Comparison of ENCODE assay signal across 28 cellular contexts in the genomic region with DNA sequence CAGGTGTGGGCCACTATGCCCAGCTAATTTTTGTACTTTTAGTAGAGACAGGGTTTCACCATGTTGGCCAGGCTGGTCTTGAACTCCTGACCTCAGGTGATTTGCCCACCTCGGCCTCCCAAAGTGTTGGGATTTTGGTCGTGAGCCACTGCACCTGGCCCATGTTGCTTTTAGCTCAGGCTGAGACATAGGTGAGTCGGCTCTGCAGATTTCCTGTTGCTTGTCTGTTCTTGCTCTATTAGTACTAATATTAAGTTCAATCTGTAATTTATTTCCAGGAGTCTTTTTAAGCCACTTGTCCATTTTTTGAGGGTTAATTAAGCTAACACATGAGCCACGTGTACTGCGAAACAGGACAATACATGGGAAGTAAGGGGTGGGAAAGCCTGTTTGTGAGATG. TPM values are rescaled to one million over a fixed set of nuclear protein-coding genes. Genes with fewer than 3 reads are reported as not detected.
DNase-seq lines count a peak whose midpoint lies in the region; FAIRE-seq and TF ChIP-seq lines count a peak whose summit lies in the region.
"Had no signal": no experiment of that assay in that cellular context is flagged by ENCODE, and none has a peak within 500 bp of the region (broad histone marks: within the 10 kb centered on the region; RNA-seq: fewer than 3 reads in every experiment).

No MANE protein-coding gene starts in this region.

- no peak overlapping the region for H3K27ac ChIP-seq in PC-9
- no peak overlapping the region for H3K27ac ChIP-seq in keratinocyte (ENCODE audit: control insufficient read depth, insufficient read depth, low read length)
- H3K27ac ChIP-seq: BLaER1 had no signal

- H3K9me2 ChIP-seq in PC-9 (ENCODE audit: insufficient read depth), result no peaks in the 10 kb centered on the region

- peaks cover 1% of the 10 kb centered on the region for H3F3A ChIP-seq in PC-9 (ENCODE audit: insufficient read depth, low read depth)

- DNase-seq in PC-9 (no peak), bronchial epithelial cell (ENCODE audit: low read depth) (peak; percentile 64), epithelial cell of esophagus (ENCODE audit: low read depth) (peak; percentile 59), keratinocyte (ENCODE audit: low read depth, low spot score) (no peak), inferior parietal cortex (ENCODE audit: extremely low spot score) (no peak), KBM-7 (no peak)
- DNase-seq in activated naive CD4-positive, alpha-beta T cell treated with Interleukin-2 at 50 U/mL for 16 hours, result no peak
- DNase-seq: 8988T; ACHN; BE2C; C1 segment of cervical spinal cord; CD4-positive, alpha-beta memory T cell; CD4-positive, CD25-positive, alpha-beta regulatory T cell; CD8-positive, alpha-beta memory T cell; COR-L47; DMS 273 treated with DMSO at 0.1 percent for 48 hours; DMS153; DMS53; DMS79; DND-41; EL; GDM1 had no signal

- H3K36me3 ChIP-seq in PC-9 (ENCODE audit: low read depth) (no peaks in the 10 kb centered on the region), bronchial epithelial cell (ENCODE audit: control insufficient read depth, insufficient read depth, low read length) (no peaks in the 10 kb centered on the region), keratinocyte (ENCODE audit: control insufficient read depth in 2 of 2, extremely low read depth in 1 of 2, insufficient read depth in 2 of 2, low read length in 2 of 2) (no peaks in the 10 kb centered on the region)
- H3K36me3 ChIP-seq: BE2C, BLaER1 had no signal

- no peaks in the 10 kb centered on the region for H4K20me1 ChIP-seq in PC-9 (ENCODE audit: insufficient read depth)
- no peaks in the 10 kb centered on the region for H4K20me1 ChIP-seq in keratinocyte (ENCODE audit: control insufficient read depth, extremely low read depth, insufficient read depth, low read length)
- H4K20me1 ChIP-seq: BLaER1 had no signal

- CTCF ChIA-PET in PC-9 (lab: Charles Lee), result interaction anchor here (0.6 kb wide), 3 partner anchors 63 to 504 kb away, joined by 3 to 4 read pairs (median 4); no protein-coding TSS in a partner anchor

- FAIRE-seq in bronchial epithelial cell (lab: Jason Lieb, UNC), result no peak
- FAIRE-seq in keratinocyte (lab: Jason Lieb, UNC), result no peak
- FAIRE-seq: A204.1, GM12878, GM12892, GM18507 had no signal

- no peak for TF ChIP-seq CTCF in PC-9 (conservative IDR thresholded peaks at IDR 0.05)
- TF ChIP-seq CTCF in bronchial epithelial cell (IDR thresholded peaks at IDR 0.05; ENCODE audit: insufficient read depth, low read length, severe bottlenecking), result no peak
- no peak for TF ChIP-seq CTCF in epithelial cell of esophagus (IDR thresholded peaks at IDR 0.05; ENCODE audit: insufficient read depth, low read depth, low read length, missing control alignments)
- no peak for TF ChIP-seq CTCF in keratinocyte (optimal IDR thresholded peaks at IDR 0.05 in 1 of 3, IDR thresholded peaks at IDR 0.05 in 1 of 3, conservative IDR thresholded peaks at IDR 0.05 in 1 of 3; ENCODE audit: extremely low read depth in 1 of 3, insufficient read depth in 2 of 3, low read length in 3 of 3)

- BruUV-seq in PC-9 (replicated peaks; lab: Mats Ljungman, UMichigan), result no TSS peak

- POLR2A ChIA-PET in PC-9 (lab: Charles Lee; ENCODE audit: unreplicated experiment), result no interaction called here

- H3K4me2 ChIP-seq in PC-9 (no peak overlapping the region), keratinocyte (ENCODE audit: control insufficient read depth, extremely low read depth, insufficient read depth, low read depth, low read length) (peak overlapping the region; percentile 0)
- H3K4me2 ChIP-seq: BLaER1 had no signal

- H3K9ac ChIP-seq in keratinocyte (ENCODE audit: control insufficient read depth, extremely low read depth, insufficient read depth, low read length), result no peak overlapping the region
- H3K9ac ChIP-seq: BLaER1 had no signal

- H3K79me2 ChIP-seq in PC-9 (ENCODE audit: low read depth) (no peaks in the 10 kb centered on the region), keratinocyte (ENCODE audit: control insufficient read depth, insufficient read depth, low read length) (no peaks in the 10 kb centered on the region)

- intact Hi-C loops in PC-9 (cut with micrococcal nuclease; ENCODE audit: unreplicated experiment), result no loop called here

- in situ Hi-C loops in KBM-7 (cut with MboI; ENCODE audit: low pct_unique_long_range_greater_than_20kb, low sequenced_read_pairs), result loop anchor here (25.0 kb wide), 3 partner anchors 259 to 709 kb away; partner anchors contain the start of gene MYO10

- dilution Hi-C loops in keratinocyte (cut with MboI; ENCODE audit: extremely low pct_ligation_motif_present, low sequenced_read_pairs), result loop anchor here (10.0 kb wide), 1 partner anchor 401 kb away; no protein-coding TSS in a partner anchor

- H3K4me3 ChIP-seq in PC-9, result no peak overlapping the region
- no peak overlapping the region for H3K4me3 ChIP-seq in bronchial epithelial cell (ENCODE audit: low read depth, low read length)
- no peak overlapping the region for H3K4me3 ChIP-seq in epithelial cell of esophagus (ENCODE audit: low read length)
- H3K4me3 ChIP-seq in keratinocyte (ENCODE audit: control insufficient read depth in 2 of 3, extremely low read depth in 1 of 3, insufficient read depth in 2 of 3, low read depth in 1 of 3, low read length in 3 of 3), result no peak overlapping the region
- H3K4me3 ChIP-seq: BLaER1, GM12878 had no signal

- peaks cover 5% of the 10 kb centered on the region for H3K4me1 ChIP-seq in PC-9 (replicated peaks; ENCODE audit: insufficient read depth)
- peaks cover 12% of the 10 kb centered on the region for H3K4me1 ChIP-seq in keratinocyte (ENCODE audit: control insufficient read depth, extremely low read depth, insufficient read depth, low read length)
- H3K4me1 ChIP-seq: BE2C had no signal

- H2AFZ ChIP-seq in PC-9, result 0 out of 2 replicates have a peak overlapping the region, but pooled peaks have one; percentile 5
- H2AFZ ChIP-seq in keratinocyte (ENCODE audit: control insufficient read depth, low read length), result no peak overlapping the region

- H3K9me1 ChIP-seq in keratinocyte (ENCODE audit: control insufficient read depth, extremely low read depth, insufficient read depth, low read length), result no peaks in the 10 kb centered on the region

- H3K27me3 ChIP-seq in PC-9 (ENCODE audit: insufficient read depth, low read depth), result no peaks in the 10 kb centered on the region
- no peaks in the 10 kb centered on the region for H3K27me3 ChIP-seq in bronchial epithelial cell (ENCODE audit: control insufficient read depth, insufficient read depth, low read length)
- no peaks in the 10 kb centered on the region for H3K27me3 ChIP-seq in keratinocyte (ENCODE audit: control insufficient read depth, extremely low read depth, insufficient read depth, low read length)
- H3K27me3 ChIP-seq: BLaER1 had no signal

- peaks cover 8% of the 10 kb centered on the region; the same call in 1 of the 2 replicates for H3K9me3 ChIP-seq in PC-9 (ENCODE audit: insufficient read depth, low read depth)
- no peaks in the 10 kb centered on the region for H3K9me3 ChIP-seq in keratinocyte (ENCODE audit: control insufficient read depth, low read depth, low read length)
- H3K9me3 ChIP-seq: BE2C had no signal

RNA-seq across cellular contexts. Expression of gene BASP1, which starts 21.4 kb away (rescaled TPM):
- total RNA-seq in PC-9 (2021) (not detected in 2 replicates), bronchial epithelial cell (78.7 and 80.4 TPM in 2 replicates)
- 112 to 155 TPM (median 127 TPM) in 3 replicates for polyA plus RNA-seq in keratinocyte
- 7.3 TPM for polyA plus RNA-seq in keratinocyte (2011; ENCODE audit: low read depth)
- 162 and 198 TPM in 2 replicates for polyA plus RNA-seq in keratinocyte (2011; cell fraction: cytosol; rRNA removed)
- 97.7 and 103 TPM in 2 replicates for polyA plus RNA-seq in keratinocyte (2011; cell fraction: nucleus; rRNA removed)
- polyA plus RNA-seq in keratinocyte (2012; ENCODE audit: low replicate concordance), result 62.0 and 137 TPM in 2 replicates
- polyA minus RNA-seq in keratinocyte, result 12.0 to 36.1 TPM (median 24.9 TPM) in 3 replicates
- 76.9 TPM for polyA minus RNA-seq in keratinocyte (2011; cell fraction: cytosol; rRNA and poly(A)+ RNA removed)
- polyA minus RNA-seq in keratinocyte (2011; cell fraction: nucleus; rRNA and poly(A)+ RNA removed), result 19.1 and 25.1 TPM in 2 replicates
- total RNA-seq: G401 had no signal
- polyA plus RNA-seq: CD8-positive, alpha-beta memory T cell had no signal

Comparison
In these comparisons a context has a peak if more than half of its experiments do, and no peak if none do; other contexts are left out.
1. DNase-seq: peak in bronchial epithelial cell (single experiment) and epithelial cell of esophagus (single experiment); none in PC-9 (0 of 2), keratinocyte (single experiment), inferior parietal cortex (single experiment), KBM-7 (single experiment) and activated naive CD4-positive, alpha-beta T cell treated with Interleukin-2 at 50 U/mL for 16 hours (single experiment).
2. RNA of gene BASP1, which starts 21.4 kb away (total RNA-seq): 78.7 to 80.4 TPM in bronchial epithelial cell; not detected in PC-9; every median in the first group is over 10 times any median in the second.